1 cellular context compared by ENCODE assay signal in genomic region chr6:37204014-37204751, GRCh38.
TF ChIP-seq lines count a peak whose summit lies in the region.

No MANE protein-coding gene starts in this region.

TF ChIP-seq in K562, 482 proteins besides CTCF, POLR2A, EP300 and RAD21 (continued from another document and continues in another):
- TF ChIP-seq BRF2 (IDR thresholded peaks at IDR 0.05; ENCODE audit: borderline replicate concordance, insufficient read depth, insufficient read length) (no peak), TCF3 (CRISPR knock-in tag; IDR thresholded peaks at IDR 0.05) (peak; percentile 43), ZNF197 (CRISPR knock-in tag; IDR thresholded peaks at IDR 0.05; ENCODE audit: low read depth) (no peak), SMAD2 (IDR thresholded peaks at IDR 0.05; ENCODE audit: low read depth, low read length) (no peak), MTA3 (IDR thresholded peaks at IDR 0.05; ENCODE audit: borderline replicate concordance) (no peak; the same call in none of the 2 replicates), ZNF282 (CRISPR knock-in tag; IDR thresholded peaks at IDR 0.05) (no peak), POLR2B (IDR thresholded peaks at IDR 0.05; ENCODE audit: low read depth, partially characterized antibody) (peak; percentile 60), TEAD4 (IDR thresholded peaks at IDR 0.05; ENCODE audit: low read length) (no peak), TEAD4 (CRISPR knock-in tag; IDR thresholded peaks at IDR 0.05; ENCODE audit: borderline replicate concordance) (no peak), CHCHD3 (CRISPR knock-in tag; IDR thresholded peaks at IDR 0.05) (no peak), ZNF324 (CRISPR knock-in tag; IDR thresholded peaks at IDR 0.05) (no peak), LARP7 (IDR thresholded peaks at IDR 0.05) (peak; percentile 100), ELK3 (CRISPR knock-in tag; IDR thresholded peaks at IDR 0.05) (no peak), ZFX (CRISPR knock-in tag; IDR thresholded peaks at IDR 0.05) (peak; percentile 72), ID3 (CRISPR knock-in tag; IDR thresholded peaks at IDR 0.05) (no peak), ID3 (tag; IDR thresholded peaks at IDR 0.05) (peak; percentile 76), ETS1 (conservative IDR thresholded peaks at IDR 0.05; ENCODE audit: control insufficient read depth, low read depth, low read length) (no peak), IRF9 (tag; IDR thresholded peaks at IDR 0.05) (peak; percentile 79), ZNF511 (CRISPR knock-in tag; IDR thresholded peaks at IDR 0.05) (no peak), MYC (IDR thresholded peaks at IDR 0.05; ENCODE audit: low read depth, low read length) (no peak), MYC (CRISPR knock-in tag; IDR thresholded peaks at IDR 0.05; ENCODE audit: borderline replicate concordance, low read depth) (no peak), SMARCA5 (IDR thresholded peaks at IDR 0.05) (peak; percentile 98), HMG20A (CRISPR knock-in tag; conservative IDR thresholded peaks at IDR 0.05) (no peak), SNIP1 (IDR thresholded peaks at IDR 0.05; ENCODE audit: low read depth) (peak; percentile 59), SMARCA4 (IDR thresholded peaks at IDR 0.05) (peak; percentile 82), ZNF717 (CRISPR knock-in tag; IDR thresholded peaks at IDR 0.05) (0 out of 2 replicates have a peak, but pooled peaks have one; percentile 14), E2F3 (CRISPR knock-in tag; IDR thresholded peaks at IDR 0.05) (no peak), BCL6 (CRISPR knock-in tag; IDR thresholded peaks at IDR 0.05) (no peak), ZFP30 (CRISPR knock-in tag; IDR thresholded peaks at IDR 0.05; ENCODE audit: borderline replicate concordance) (no peak), ZBTB1 (CRISPR knock-in tag; IDR thresholded peaks at IDR 0.05; ENCODE audit: borderline replicate concordance, low read depth) (no peak), PRDM10 (IDR thresholded peaks at IDR 0.05; ENCODE audit: partially characterized antibody) (no peak), FOSL1 (tag; conservative IDR thresholded peaks at IDR 0.05) (peak; percentile 87), NR2C1 (IDR thresholded peaks at IDR 0.05) (peak; percentile 68), NR2C1 (tag; IDR thresholded peaks at IDR 0.05) (peak; percentile 63), THAP7 (CRISPR knock-in tag; IDR thresholded peaks at IDR 0.05) (no peak), TARDBP (IDR thresholded peaks at IDR 0.05) (no peak), ZNF57 (CRISPR knock-in tag; IDR thresholded peaks at IDR 0.05) (no peak), ZFP36 (IDR thresholded peaks at IDR 0.05; ENCODE audit: low read depth, low read length, partially characterized antibody) (no peak), DACH1 (IDR thresholded peaks at IDR 0.05; ENCODE audit: partially characterized antibody) (no peak), TSHZ1 (CRISPR knock-in tag; IDR thresholded peaks at IDR 0.05) (no peak), ILK (tag; IDR thresholded peaks at IDR 0.05; ENCODE audit: borderline replicate concordance, low read depth) (no peak), MCM3 (IDR thresholded peaks at IDR 0.05) (peak; percentile 90; the same call in 1 of the 2 replicates), CREB5 (CRISPR knock-in tag; IDR thresholded peaks at IDR 0.05) (no peak), L3MBTL2 (IDR thresholded peaks at IDR 0.05) (peak; percentile 94), ZNF146 (CRISPR knock-in tag; IDR thresholded peaks at IDR 0.05; ENCODE audit: unreplicated experiment) (no peak), LCOR (CRISPR knock-in tag; IDR thresholded peaks at IDR 0.05) (no peak), ZNF740 (CRISPR knock-in tag; IDR thresholded peaks at IDR 0.05) (no peak), ZNF740 (tag; IDR thresholded peaks at IDR 0.05) (no peak), NFRKB (IDR thresholded peaks at IDR 0.05; ENCODE audit: low read depth) (peak; percentile 96), SFPQ (IDR thresholded peaks at IDR 0.05; ENCODE audit: low read depth, low read length) (no peak), EP400 (IDR thresholded peaks at IDR 0.05) (peak; percentile 42; the same call in 1 of the 2 replicates), ZNF133 (CRISPR knock-in tag; IDR thresholded peaks at IDR 0.05) (no peak), ZZZ3 (IDR thresholded peaks at IDR 0.05) (peak; percentile 71; the same call in 1 of the 2 replicates), IFI16 (CRISPR knock-in tag; IDR thresholded peaks at IDR 0.05) (peak; percentile 53; the same call in 1 of the 2 replicates)
